Comparison of ENCODE assay signal across 14 cellular contexts in genomic region chr13:49938274-49938673, GRCh38. TPM values are rescaled to one million over a fixed set of nuclear protein-coding genes. Genes with fewer than 3 reads are reported as not detected.
A peak's percentile ranks its signal among the peaks of the same experiment; 100 is the strongest.
DNase-seq lines count a peak whose midpoint lies in the region; ATAC-seq and TF ChIP-seq lines count a peak whose summit lies in the region.
"Had no signal": no experiment of that assay in that cellular context is flagged by ENCODE, and none has a peak within 500 bp of the region (broad histone marks: within the 10 kb centered on the region; RNA-seq: fewer than 3 reads in every experiment).

No MANE protein-coding gene starts in this region.

- WGBS in hepatocyte (ENCODE audit: low lambda C conversion rate, missing lambda C conversion rate): 65% methylated on average over 5 of the region's 5 CpGs

- H3K9me3 Mint-ChIP-seq in stimulated activated effector memory CD8-positive, alpha-beta T cell treated with anti-CD3 and anti-CD28 coated beads, Interleukin-12 subunit alpha, Interleukin-12 subunit beta, amount 100 ng/mL, for 72 hours: no peaks in the 10 kb centered on the region
- no peaks in the 10 kb centered on the region for H3K9me3 Mint-ChIP-seq in activated naive CD8-positive, alpha-beta T cell treated with anti-CD3 and anti-CD28 coated beads for 36 hours
- H3K9me3 Mint-ChIP-seq: activated naive CD4-positive, alpha-beta T cell treated with anti-CD3 and anti-CD28 coated beads for 36 hours; naive thymus-derived CD8-positive, alpha-beta T cell had no signal

- no peaks in the 10 kb centered on the region for H3K27me3 Mint-ChIP-seq in activated naive CD8-positive, alpha-beta T cell treated with anti-CD3 and anti-CD28 coated beads for 36 hours

- peaks cover 10% of the 10 kb centered on the region for H3K4me1 ChIP-seq in hepatocyte (ENCODE audit: insufficient read depth)

- peaks cover 20% of the 10 kb centered on the region for H3K79me2 ChIP-seq in hepatocyte

- peak overlapping the region; percentile 10 for H3K4me2 ChIP-seq in hepatocyte

- H3K4me1 Mint-ChIP-seq in stimulated activated effector memory CD8-positive, alpha-beta T cell treated with anti-CD3 and anti-CD28 coated beads, Interleukin-12 subunit alpha, Interleukin-12 subunit beta, amount 100 ng/mL, for 72 hours: peaks cover 19% of the 10 kb centered on the region
- H3K4me1 Mint-ChIP-seq in activated naive CD8-positive, alpha-beta T cell treated with anti-CD3 and anti-CD28 coated beads for 36 hours: peaks cover 12% of the 10 kb centered on the region

- DNase-seq in KBM-7 (peak; percentile 60), OCI-M1 (lab: John Stamatoyannopoulos, UW) (peak; percentile 61), hepatocyte (ENCODE audit: low spot score) (no peak), A172 (ENCODE audit: low spot score) (no peak)
- DNase-seq in stimulated activated effector memory CD8-positive, alpha-beta T cell treated with anti-CD3 and anti-CD28 coated beads, Interleukin-12 subunit alpha, Interleukin-12 subunit beta, amount 100 ng/mL, for 72 hours (ENCODE audit: low spot score in 2 of 2): no peak
- DNase-seq in activated naive CD8-positive, alpha-beta T cell treated with anti-CD3 and anti-CD28 coated beads for 36 hours: no peak
- DNase-seq: activated naive CD4-positive, alpha-beta T cell treated with anti-CD3 and anti-CD28 coated beads for 36 hours; HCEC 1CT; islet precursor cell; naive thymus-derived CD8-positive, alpha-beta T cell; stimulated activated CD4-positive, alpha-beta T cell treated with anti-CD3 and anti-CD28 coated beads, Interleukin-4, amount 100 ng/mL, for 1 hour; stimulated activated naive CD4-positive, alpha-beta T cell treated with Interleukin-2 at 50 U/mL for 16 hours had no signal

- H3K9me3 ChIP-seq in hepatocyte (ENCODE audit: low read depth): no peaks in the 10 kb centered on the region
- H3K9me3 ChIP-seq: right atrium auricular region had no signal

- peak overlapping the region; percentile 81 for H3K4me3 Mint-ChIP-seq in stimulated activated effector memory CD8-positive, alpha-beta T cell treated with anti-CD3 and anti-CD28 coated beads, Interleukin-12 subunit alpha, Interleukin-12 subunit beta, amount 100 ng/mL, for 72 hours
- no peak overlapping the region for H3K4me3 Mint-ChIP-seq in activated naive CD8-positive, alpha-beta T cell treated with anti-CD3 and anti-CD28 coated beads for 36 hours
- H3K4me3 Mint-ChIP-seq: activated naive CD4-positive, alpha-beta T cell treated with anti-CD3 and anti-CD28 coated beads for 36 hours had no signal

- ATAC-seq in stimulated activated effector memory CD8-positive, alpha-beta T cell treated with anti-CD3 and anti-CD28 coated beads, Interleukin-12 subunit alpha, Interleukin-12 subunit beta, amount 100 ng/mL, for 72 hours: no peak
- ATAC-seq in GM18505 (IDR thresholded peaks at IDR 0.05; ENCODE audit: unreplicated experiment): no peak
- ATAC-seq: naive thymus-derived CD8-positive, alpha-beta T cell had no signal

- no peak for TF ChIP-seq CTCF in hepatocyte (IDR thresholded peaks at IDR 0.05; ENCODE audit: poor library complexity)

- H3K36me3 Mint-ChIP-seq in stimulated activated effector memory CD8-positive, alpha-beta T cell treated with anti-CD3 and anti-CD28 coated beads, Interleukin-12 subunit alpha, Interleukin-12 subunit beta, amount 100 ng/mL, for 72 hours: peaks cover 8% of the 10 kb centered on the region
- H3K36me3 Mint-ChIP-seq in activated naive CD8-positive, alpha-beta T cell treated with anti-CD3 and anti-CD28 coated beads for 36 hours: no peaks in the 10 kb centered on the region
- H3K36me3 Mint-ChIP-seq: naive thymus-derived CD8-positive, alpha-beta T cell had no signal

- no peak overlapping the region for H3K27ac Mint-ChIP-seq in stimulated activated effector memory CD8-positive, alpha-beta T cell treated with anti-CD3 and anti-CD28 coated beads, Interleukin-12 subunit alpha, Interleukin-12 subunit beta, amount 100 ng/mL, for 72 hours
- H3K27ac Mint-ChIP-seq in activated naive CD8-positive, alpha-beta T cell treated with anti-CD3 and anti-CD28 coated beads for 36 hours: no peak overlapping the region
- H3K27ac Mint-ChIP-seq: activated naive CD4-positive, alpha-beta T cell treated with anti-CD3 and anti-CD28 coated beads for 36 hours; naive thymus-derived CD8-positive, alpha-beta T cell had no signal

- no peaks in the 10 kb centered on the region for H3K9me2 ChIP-seq in hepatocyte (replicated peaks; ENCODE audit: insufficient read depth)

- no peak overlapping the region for H2AFZ ChIP-seq in hepatocyte

- H3K27ac ChIP-seq in hepatocyte: peak overlapping the region; percentile 82

- in situ Hi-C loops in KBM-7 (cut with MboI; ENCODE audit: low pct_unique_long_range_greater_than_20kb, low sequenced_read_pairs): no loop called here

- H4K20me1 ChIP-seq in hepatocyte (ENCODE audit: insufficient read depth, poor library complexity, severe bottlenecking): no peaks in the 10 kb centered on the region

- H3K4me3 ChIP-seq in hepatocyte: no peak overlapping the region
- H3K4me3 ChIP-seq: right atrium auricular region had no signal

- no peak for TF ChIP-seq POLR2A in GM18505 (IDR thresholded peaks at IDR 0.05; ENCODE audit: borderline replicate concordance, extremely low read depth, insufficient read depth, insufficient read length)

- no peaks in the 10 kb centered on the region for H3K27me3 ChIP-seq in hepatocyte
- H3K27me3 ChIP-seq: right atrium auricular region had no signal

- H3K36me3 ChIP-seq in hepatocyte (replicated peaks; ENCODE audit: insufficient read depth, low read depth): no peaks in the 10 kb centered on the region
- H3K36me3 ChIP-seq: right atrium auricular region had no signal

RNA-seq across cellular contexts. Expression of gene SPRYD7, which starts 2.1 kb away (rescaled TPM):
- 10.3 and 12.1 TPM in 2 replicates for total RNA-seq in hepatocyte
- 15.9 and 16.6 TPM in 2 replicates for polyA plus RNA-seq in hepatocyte
- total RNA-seq in activated naive CD8-positive, alpha-beta T cell treated with anti-CD3 and anti-CD28 coated beads for 36 hours: 1 to 10 TPM; 7.6 to 8.1 TPM
- 15.4 and 19.2 TPM in 2 replicates for total RNA-seq in A172 (2014; rRNA removed; shearing (Covaris generic))

RNA-seq across cellular contexts. Expression of gene TRIM13, which starts 58.6 kb away (rescaled TPM):
- 18.1 and 22.2 TPM in 2 replicates for total RNA-seq in hepatocyte
- 24.0 and 24.4 TPM in 2 replicates for polyA plus RNA-seq in hepatocyte
- total RNA-seq in activated naive CD8-positive, alpha-beta T cell treated with anti-CD3 and anti-CD28 coated beads for 36 hours: 10 to 100 TPM; 17.7 to 18.1 TPM
- total RNA-seq in A172 (2014; rRNA removed; shearing (Covaris generic)): 26.8 and 28.6 TPM in 2 replicates

Comparison
In these comparisons a context has a peak if more than half of its experiments do, and no peak if none do; other contexts are left out.
1. DNase-seq: peak in KBM-7 (single experiment) and OCI-M1 (single experiment); none in hepatocyte (single experiment), stimulated activated effector memory CD8-positive, alpha-beta T cell treated with anti-CD3 and anti-CD28 coated beads, Interleukin-12 subunit alpha, Interleukin-12 subunit beta, amount 100 ng/mL, for 72 hours (0 of 2), activated naive CD8-positive, alpha-beta T cell treated with anti-CD3 and anti-CD28 coated beads for 36 hours (single experiment) and A172 (single experiment).